ENCODE assay signal across 8 cellular contexts in genomic region chr19:6238256-6238642, GRCh38. TPM values are rescaled to one million over a fixed set of nuclear protein-coding genes. Genes with fewer than 3 reads are reported as not detected.
DNase-seq lines count a peak whose midpoint lies in the region; TF ChIP-seq lines count a peak whose summit lies in the region.

No MANE protein-coding gene starts in this region.

- in situ Hi-C loops in GM13976 (cut with MboI; ENCODE audit: low sequenced_read_pairs, unreplicated experiment): no loop called here

- no peak for TF ChIP-seq CTCF in GM13976 (IDR thresholded peaks at IDR 0.05; ENCODE audit: borderline replicate concordance, control extremely low read depth, extremely low read depth, insufficient read depth, missing control alignments)

- no peaks in the 10 kb centered on the region for H3K36me3 ChIP-seq in esophagus (ENCODE audit: control insufficient read depth in 2 of 2, insufficient read depth in 2 of 2, low read length in 1 of 2)
- no peaks in the 10 kb centered on the region for H3K36me3 ChIP-seq in skeletal muscle tissue (ENCODE audit: control insufficient read depth in 3 of 3, insufficient read depth in 3 of 3, low read length in 3 of 3)

- H3K9ac ChIP-seq in skeletal muscle tissue (ENCODE audit: low read depth in 1 of 3, low read length in 3 of 3): peak overlapping the region; percentile 60 to 82 (median 74)

- 33 to 43% methylated on average over 6 of the region's 6 CpGs for WGBS in esophagus, 2 donors

- H3K27me3 ChIP-seq in esophagus (ENCODE audit: control insufficient read depth in 1 of 2, insufficient read depth in 2 of 2, low read length in 2 of 2): no peaks in the 10 kb centered on the region
- no peaks in the 10 kb centered on the region for H3K27me3 ChIP-seq in skeletal muscle tissue (ENCODE audit: control insufficient read depth in 3 of 3, insufficient read depth in 3 of 3, low read length in 3 of 3)

- no peaks in the 10 kb centered on the region for H3K9me3 ChIP-seq in esophagus (ENCODE audit: control insufficient read depth in 2 of 2, insufficient read depth in 1 of 2, low read depth in 1 of 2, low read length in 1 of 2)
- H3K9me3 ChIP-seq in skeletal muscle tissue (ENCODE audit: control insufficient read depth in 3 of 3, low read length in 3 of 3): no peaks in the 10 kb centered on the region

- no peak overlapping the region for H3K4me3 ChIP-seq in esophagus (ENCODE audit: low read depth in 1 of 2, low read length in 2 of 2)
- H3K4me3 ChIP-seq in skeletal muscle tissue (ENCODE audit: low read length in 3 of 3): peak overlapping the region in 2 of 3 donors; percentile 22 to 43

- DNase-seq in activated CD4-positive, CD25-positive, alpha-beta regulatory T cell treated with anti-CD3 and anti-CD28 coated beads, Interleukin-2, amount 50 U/mL, for 16 hours (ENCODE audit: low read depth, low spot score): peak; percentile 14
- no peak for DNase-seq in activated CD4-positive, CD25-positive, alpha-beta regulatory T cell treated with anti-CD3 and anti-CD28 coated beads, Interleukin-2, amount 50 U/mL, for 72 hours
- DNase-seq in T-helper 2 cell (peak in 3 of 5 experiments; percentile 21 to 76 (median 43)), GM13976 (ENCODE audit: low spot score) (no peak), iPS-NIHi11 (ENCODE audit: low spot score) (no peak)
- DNase-seq in effector CD4-positive, alpha-beta T cell: no peak

- H3K27ac ChIP-seq in esophagus (ENCODE audit: low read depth in 2 of 2, low read length in 1 of 2) (peak overlapping the region; percentile 90 to 95), skeletal muscle tissue (ENCODE audit: low read depth, low read length) (peak overlapping the region; percentile 86)

- H3K4me1 ChIP-seq in esophagus (ENCODE audit: control insufficient read depth in 2 of 2, insufficient read depth in 2 of 2, low read length in 1 of 2) (peaks cover 33 to 61% of the 10 kb centered on the region in 2 donors), skeletal muscle tissue (ENCODE audit: control insufficient read depth in 3 of 3, insufficient read depth in 3 of 3, low read length in 3 of 3) (peaks cover 70 to 85% (median 79%) of the 10 kb centered on the region in 3 donors)

RNA-seq across cellular contexts. Expression of gene MLLT1, which starts 41.5 kb away (rescaled TPM):
- 10 to 100 TPM; 15.5 to 16.3 TPM for polyA plus RNA-seq in esophagus
- 2.6 TPM for total RNA-seq in skeletal muscle tissue

Comparison
In these comparisons a context has a peak if more than half of its experiments do, and no peak if none do; other contexts are left out.
1. DNase-seq: peak in activated CD4-positive, CD25-positive, alpha-beta regulatory T cell treated with anti-CD3 and anti-CD28 coated beads, Interleukin-2, amount 50 U/mL, for 16 hours (single experiment) and T-helper 2 cell (3 of 5); none in activated CD4-positive, CD25-positive, alpha-beta regulatory T cell treated with anti-CD3 and anti-CD28 coated beads, Interleukin-2, amount 50 U/mL, for 72 hours (single experiment), effector CD4-positive, alpha-beta T cell (single experiment), GM13976 (single experiment) and iPS-NIHi11 (single experiment).
2. H3K4me3 ChIP-seq: peak in skeletal muscle tissue (2 of 3); none in esophagus (0 of 2).